In the genomic region with DNA sequence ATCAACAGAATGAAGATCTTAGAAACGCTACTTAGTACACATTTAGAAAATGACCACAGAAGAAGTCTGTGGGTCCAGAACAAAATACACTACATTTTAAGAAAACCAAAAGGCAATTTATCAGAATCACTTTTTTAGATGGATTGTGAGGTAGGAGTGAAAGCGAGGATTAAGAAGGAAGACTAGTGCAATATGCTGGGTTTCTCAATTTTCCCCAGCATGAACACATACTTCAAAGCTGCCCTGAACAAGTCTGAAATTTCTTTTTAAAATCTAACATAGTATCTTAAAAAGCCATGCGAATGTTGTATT, we compare ENCODE assay signal across 12 cellular contexts.
DNase-seq lines count a peak whose midpoint lies in the region; ATAC-seq and TF ChIP-seq lines count a peak whose summit lies in the region.
"Had no signal": no experiment of that assay in that cellular context is flagged by ENCODE, and none has a peak within 500 bp of the region (broad histone marks: within the 10 kb centered on the region; RNA-seq: fewer than 3 reads in every experiment).

No MANE protein-coding gene starts in this region.

- H4K8ac ChIP-seq in H9 (replicated peaks; ENCODE audit: insufficient read length, low read depth, low read length) = no peak overlapping the region

- ATAC-seq in memory B cell (ENCODE audit: low read depth) = no peak
- no peak for ATAC-seq in activated CD8-positive, alpha-beta T cell treated with anti-CD3 and anti-CD28 coated beads for 36 hours

- WGBS in H9 (ENCODE audit: extremely low coverage, insufficient read length, low lambda C conversion rate) = no CpG with 5 or more reads among the region's 3 CpGs

- no peak overlapping the region for H2BK15ac ChIP-seq in H9 (ENCODE audit: low read depth, low read length)

- H3K27ac Mint-ChIP-seq in HFFc6 (peak overlapping the region; percentile 95), memory B cell (peak overlapping the region; percentile 84), H9 (peak overlapping the region in 1 of 3 experiments; percentile 84; a peak in 2 of 7 replicates)
- H3K27ac Mint-ChIP-seq in activated T-helper 2 cell treated with anti-CD3 and anti-CD28 coated beads, Interferon-gamma antibody, Interleukin-2, Interleukin-4, amounts not matched to agents 10 μg/mL and 5 μg/mL and 100 μg/mL, durations not matched to agents 14 hours and 24 hours and 36 hours = peak overlapping the region; percentile 7
- no peak overlapping the region for H3K27ac Mint-ChIP-seq in activated CD8-positive, alpha-beta T cell treated with anti-CD3 and anti-CD28 coated beads for 36 hours
- H3K27ac Mint-ChIP-seq: dendritic cell treated with granulocyte-macrophage colony-stimulating factor and Interleukin-4, amounts not matched to agents 40 ng/mL and 50 ng/mL, for 4 days had no signal

- intact Hi-C loops in activated T-helper 2 cell treated with anti-CD3 and anti-CD28 coated beads, Interferon-gamma antibody, Interleukin-2, Interleukin-4, amounts not matched to agents 10 μg/mL and 5 μg/mL and 100 μg/mL, durations not matched to agents 14 hours and 24 hours and 36 hours (cut with micrococcal nuclease) = no loop called here
- intact Hi-C loops in activated CD8-positive, alpha-beta T cell treated with anti-CD3 and anti-CD28 coated beads for 36 hours (cut with micrococcal nuclease) = no loop called here
- intact Hi-C loops in tibial artery (cut with DNase I; ENCODE audit: low total_unique reads) = no loop called here

- H3K4ac ChIP-seq in H9 (ENCODE audit: low read depth, low read length) = no peak overlapping the region

- no peak overlapping the region for H4K5ac ChIP-seq in H9 (ENCODE audit: insufficient read length, low read depth, low read length)

- H3K23me2 ChIP-seq in H9 (ENCODE audit: insufficient read length, low read depth, low read length, poor library complexity, severe bottlenecking) = no peaks in the 10 kb centered on the region

- H3K4me1 ChIP-seq in tibial artery = peaks cover 0 to 27% (median 17%) of the 10 kb centered on the region in 4 donors
- H3K4me1 ChIP-seq in H9 (ENCODE audit: insufficient read depth, low read length) = peaks cover 2% of the 10 kb centered on the region; the same call in 1 of the 2 replicates

- H3K23ac ChIP-seq in H9 (ENCODE audit: insufficient read length, low read depth, low read length) = no peak overlapping the region

- no peak overlapping the region for H3K4me3 ChIP-seq in tibial artery

- TF ChIP-seq CTCF in HFFc6 (IDR thresholded peaks at IDR 0.05) = no peak
- TF ChIP-seq CTCF in activated CD8-positive, alpha-beta T cell treated with anti-CD3 and anti-CD28 coated beads for 36 hours (IDR thresholded peaks at IDR 0.05) = no peak
- no peak for TF ChIP-seq CTCF in tibial artery (IDR thresholded peaks at IDR 0.05)
- no peak for TF ChIP-seq CTCF in H9 (conservative IDR thresholded peaks at IDR 0.05)

- no peak overlapping the region for H3K9ac ChIP-seq in H9 (ENCODE audit: extremely low read depth, insufficient read length, low read length)

- H4K91ac ChIP-seq in H9 (ENCODE audit: insufficient read length, low read depth, low read length) = no peak overlapping the region

- CTCF ChIA-PET in activated CD8-positive, alpha-beta T cell treated with anti-CD3 and anti-CD28 coated beads for 36 hours (lab: Charles Lee) = no interaction called here

- H3K27me3 ChIP-seq in tibial artery (no peaks in the 10 kb centered on the region), H9 (ENCODE audit: insufficient read depth, low read length) (no peaks in the 10 kb centered on the region)

- no peak overlapping the region for H2BK120ac ChIP-seq in H9 (ENCODE audit: low read depth, low read length, poor library complexity, severe bottlenecking)

- POLR2A ChIA-PET in activated CD8-positive, alpha-beta T cell treated with anti-CD3 and anti-CD28 coated beads for 36 hours (lab: Charles Lee) = no interaction called here

- H3K79me2 ChIP-seq in H9 (ENCODE audit: insufficient read depth, low read length) = no peaks in the 10 kb centered on the region; the same call in 1 of the 2 replicates

- no peak overlapping the region for H3T11ph ChIP-seq in H9 (ENCODE audit: low read length)

- no peak overlapping the region for H3K14ac ChIP-seq in H9 (ENCODE audit: insufficient read depth, low read length)

- no peak overlapping the region for H2AK5ac ChIP-seq in H9 (ENCODE audit: insufficient read length, low read length)

- no peaks in the 10 kb centered on the region for H4K20me1 ChIP-seq in H9 (ENCODE audit: control insufficient read depth, insufficient read depth, insufficient read length)

- no peak overlapping the region for H2BK12ac ChIP-seq in H9 (ENCODE audit: insufficient read length, low read depth, low read length)

- no peak overlapping the region for H2BK20ac ChIP-seq in H9 (ENCODE audit: low read depth, low read length, poor library complexity, severe bottlenecking)

- H3K4me3 Mint-ChIP-seq in HFFc6 = no peak overlapping the region
- H3K4me3 Mint-ChIP-seq in activated T-helper 2 cell treated with anti-CD3 and anti-CD28 coated beads, Interferon-gamma antibody, Interleukin-2, Interleukin-4, amounts not matched to agents 10 μg/mL and 5 μg/mL and 100 μg/mL, durations not matched to agents 14 hours and 24 hours and 36 hours (ENCODE audit: low read depth) = no peak overlapping the region
- no peak overlapping the region for H3K4me3 Mint-ChIP-seq in memory B cell
- H3K4me3 Mint-ChIP-seq in activated CD8-positive, alpha-beta T cell treated with anti-CD3 and anti-CD28 coated beads for 36 hours = no peak overlapping the region
- H3K4me3 Mint-ChIP-seq in H9 = no peak overlapping the region
- H3K4me3 Mint-ChIP-seq: dendritic cell treated with granulocyte-macrophage colony-stimulating factor and Interleukin-4, amounts not matched to agents 40 ng/mL and 50 ng/mL, for 4 days had no signal

- no peak overlapping the region for H3K56ac ChIP-seq in H9 (ENCODE audit: insufficient read length, low read depth, low read length)

- H3K18ac ChIP-seq in H9 (ENCODE audit: insufficient read length, low read depth, low read length) = no peak overlapping the region

- H2AFZ ChIP-seq in H9 (ENCODE audit: low read length) = no peak overlapping the region

- H3K4me1 Mint-ChIP-seq in HFFc6 (ENCODE audit: low read depth) (peaks cover 36% of the 10 kb centered on the region), memory B cell (peaks cover 33% of the 10 kb centered on the region), H9 (peaks cover 19 to 31% of the 10 kb centered on the region in 2 experiments)
- H3K4me1 Mint-ChIP-seq in activated T-helper 2 cell treated with anti-CD3 and anti-CD28 coated beads, Interferon-gamma antibody, Interleukin-2, Interleukin-4, amounts not matched to agents 10 μg/mL and 5 μg/mL and 100 μg/mL, durations not matched to agents 14 hours and 24 hours and 36 hours (ENCODE audit: low read depth) = peaks cover 51% of the 10 kb centered on the region
- peaks cover 61% of the 10 kb centered on the region for H3K4me1 Mint-ChIP-seq in activated CD8-positive, alpha-beta T cell treated with anti-CD3 and anti-CD28 coated beads for 36 hours (ENCODE audit: low read depth)

- H3K36me3 Mint-ChIP-seq in HFFc6 (ENCODE audit: low read depth) (peaks cover 4% of the 10 kb centered on the region; the same call in 1 of the 2 replicates), memory B cell (peaks cover 15% of the 10 kb centered on the region), H9 (ENCODE audit: insufficient read depth in 1 of 3, low read depth in 3 of 3) (peaks cover 3 to 11% (median 6%) of the 10 kb centered on the region in 3 experiments; a peak in 6 of 7 replicates)
- peaks cover 50% of the 10 kb centered on the region for H3K36me3 Mint-ChIP-seq in activated T-helper 2 cell treated with anti-CD3 and anti-CD28 coated beads, Interferon-gamma antibody, Interleukin-2, Interleukin-4, amounts not matched to agents 10 μg/mL and 5 μg/mL and 100 μg/mL, durations not matched to agents 14 hours and 24 hours and 36 hours (ENCODE audit: low read depth)
- H3K36me3 Mint-ChIP-seq in activated CD8-positive, alpha-beta T cell treated with anti-CD3 and anti-CD28 coated beads for 36 hours (ENCODE audit: low read depth) = peaks cover 12% of the 10 kb centered on the region

- H2BK5ac ChIP-seq in H9 (ENCODE audit: insufficient read length, low read length) = no peak overlapping the region

- no peak for DNase-seq in HFFc6
- no peak for DNase-seq in activated T-helper 2 cell treated with anti-CD3 and anti-CD28 coated beads, Interferon-gamma antibody, Interleukin-2, Interleukin-4, amounts not matched to agents 10 μg/mL and 5 μg/mL and 100 μg/mL, durations not matched to agents 14 hours and 24 hours and 36 hours (ENCODE audit: low spot score)
- DNase-seq in memory B cell (ENCODE audit: low spot score in 2 of 2) = no peak
- no peak for DNase-seq in substantia nigra (lab: John Stamatoyannopoulos, UW)
- DNase-seq in activated CD8-positive, alpha-beta T cell treated with anti-CD3 and anti-CD28 coated beads for 36 hours = no peak
- no peak for DNase-seq in tibial artery
- no peak for DNase-seq in H9
- DNase-seq: activated CD4-positive, CD25-positive, alpha-beta regulatory T cell; activated T-cell treated with anti-CD3 and anti-CD28 coated beads for 4 hours; GDM1; SW 1271 had no signal

- no peaks in the 10 kb centered on the region for H3K79me1 ChIP-seq in H9 (ENCODE audit: insufficient read depth, low read depth, low read length, poor library complexity, severe bottlenecking)

- H3K27ac ChIP-seq in substantia nigra (ENCODE audit: low read depth, low read length, poor library complexity, severe bottlenecking) = peak overlapping the region; percentile 79
- H3K27ac ChIP-seq in tibial artery = peak overlapping the region in 1 of 2 donors; percentile 23
- H3K27ac ChIP-seq in H9 (ENCODE audit: insufficient read length, low read depth, low read length) = no peak overlapping the region

- H3K36me3 ChIP-seq in tibial artery = no peaks in the 10 kb centered on the region

- H3K9me3 ChIP-seq in tibial artery = no peaks in the 10 kb centered on the region
- H3K9me3 ChIP-seq in H9 (ENCODE audit: control insufficient read depth, low read depth, low read length) = no peaks in the 10 kb centered on the region

- H3K27me3 Mint-ChIP-seq in HFFc6 (ENCODE audit: insufficient read depth) (no peaks in the 10 kb centered on the region; the same call in 1 of the 2 replicates), memory B cell (no peaks in the 10 kb centered on the region), H9 (ENCODE audit: low read depth) (no peaks in the 10 kb centered on the region)
- H3K27me3 Mint-ChIP-seq in activated T-helper 2 cell treated with anti-CD3 and anti-CD28 coated beads, Interferon-gamma antibody, Interleukin-2, Interleukin-4, amounts not matched to agents 10 μg/mL and 5 μg/mL and 100 μg/mL, durations not matched to agents 14 hours and 24 hours and 36 hours (ENCODE audit: low read depth) = no peaks in the 10 kb centered on the region
- no peaks in the 10 kb centered on the region for H3K27me3 Mint-ChIP-seq in activated CD8-positive, alpha-beta T cell treated with anti-CD3 and anti-CD28 coated beads for 36 hours
- H3K27me3 Mint-ChIP-seq: dendritic cell treated with granulocyte-macrophage colony-stimulating factor and Interleukin-4, amounts not matched to agents 40 ng/mL and 50 ng/mL, for 4 days had no signal

- H3K9me3 Mint-ChIP-seq in HFFc6 (no peaks in the 10 kb centered on the region), memory B cell (no peaks in the 10 kb centered on the region), H9 (no peaks in the 10 kb centered on the region; a peak in 1 of 5 replicates)
- H3K9me3 Mint-ChIP-seq in activated T-helper 2 cell treated with anti-CD3 and anti-CD28 coated beads, Interferon-gamma antibody, Interleukin-2, Interleukin-4, amounts not matched to agents 10 μg/mL and 5 μg/mL and 100 μg/mL, durations not matched to agents 14 hours and 24 hours and 36 hours = no peaks in the 10 kb centered on the region
- H3K9me3 Mint-ChIP-seq in activated CD8-positive, alpha-beta T cell treated with anti-CD3 and anti-CD28 coated beads for 36 hours = no peaks in the 10 kb centered on the region
- H3K9me3 Mint-ChIP-seq: dendritic cell treated with granulocyte-macrophage colony-stimulating factor and Interleukin-4, amounts not matched to agents 40 ng/mL and 50 ng/mL, for 4 days had no signal

- no peak overlapping the region for H3K4me2 ChIP-seq in H9 (ENCODE audit: insufficient read depth, insufficient read length, low read length)
